1 cellular context compared by ENCODE assay signal in the genomic region with DNA sequence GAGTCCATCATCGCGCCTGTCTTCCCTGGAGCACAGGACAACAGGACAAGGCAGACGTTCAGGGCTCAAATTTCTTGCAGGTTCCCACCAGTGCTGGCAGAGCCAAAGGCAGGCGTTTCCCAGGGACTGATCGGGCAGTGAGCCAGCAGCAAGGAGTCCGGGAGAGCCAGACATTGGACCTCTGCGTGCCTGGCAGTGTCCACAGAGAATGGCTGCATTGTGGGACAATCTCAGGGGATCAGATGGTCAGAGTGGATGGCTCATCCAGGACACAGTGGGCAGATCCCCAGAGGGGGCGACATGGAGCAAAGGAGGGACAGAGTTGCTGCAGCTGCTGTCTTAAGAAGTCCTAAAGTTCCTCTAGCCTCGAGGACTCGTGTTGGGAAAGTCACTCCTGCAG.
A peak's percentile ranks its signal among the peaks of the same experiment; 100 is the strongest.
TF ChIP-seq lines count a peak whose summit lies in the region.

No MANE protein-coding gene starts in this region.

TF ChIP-seq in GM12878, 131 proteins besides CTCF, POLR2A, EP300 and RAD21:
- TF ChIP-seq GATAD2B (conservative IDR thresholded peaks at IDR 0.05; ENCODE audit: low read depth) = 0 out of 2 replicates have a peak, but pooled peaks have one; percentile 22
- TF ChIP-seq, protein P1, sequence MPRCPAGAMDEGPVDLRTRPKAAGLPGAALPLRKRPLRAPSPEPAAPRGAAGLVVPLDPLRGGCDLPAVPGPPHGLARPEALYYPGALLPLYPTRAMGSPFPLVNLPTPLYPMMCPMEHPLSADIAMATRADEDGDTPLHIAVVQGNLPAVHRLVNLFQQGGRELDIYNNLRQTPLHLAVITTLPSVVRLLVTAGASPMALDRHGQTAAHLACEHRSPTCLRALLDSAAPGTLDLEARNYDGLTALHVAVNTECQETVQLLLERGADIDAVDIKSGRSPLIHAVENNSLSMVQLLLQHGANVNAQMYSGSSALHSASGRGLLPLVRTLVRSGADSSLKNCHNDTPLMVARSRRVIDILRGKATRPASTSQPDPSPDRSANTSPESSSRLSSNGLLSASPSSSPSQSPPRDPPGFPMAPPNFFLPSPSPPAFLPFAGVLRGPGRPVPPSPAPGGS (IDR thresholded peaks at IDR 0.05; ENCODE audit: borderline replicate concordance, insufficient read depth, low read depth, low read length, poor library complexity, severe bottlenecking) = no peak
